In genomic region chr3:138768126-138768525, GRCh38 we compare ENCODE assay signal across 1 cellular context.
A peak's percentile ranks its signal among the peaks of the same experiment; 100 is the strongest.
TF ChIP-seq lines count a peak whose summit lies in the region.

No MANE protein-coding gene starts in this region.

TF ChIP-seq in K562, 482 proteins besides CTCF, POLR2A, EP300 and RAD21 (continued from another document):
- peak in 1 of 2 experiments; percentile 64; a peak in 1 of 4 replicates for TF ChIP-seq TEAD1 (CRISPR knock-in tag; IDR thresholded peaks at IDR 0.05)
- TF ChIP-seq ZNF707 (CRISPR knock-in tag; conservative IDR thresholded peaks at IDR 0.05) = no peak
- 0 out of 4 replicates have a peak, but pooled peaks of 1 of the 2 experiments have one; percentile 55 for TF ChIP-seq FOXA3 (CRISPR knock-in tag; conservative IDR thresholded peaks at IDR 0.05 in 1 of 2, IDR thresholded peaks at IDR 0.05 in 1 of 2)
- TF ChIP-seq, protein P1, sequence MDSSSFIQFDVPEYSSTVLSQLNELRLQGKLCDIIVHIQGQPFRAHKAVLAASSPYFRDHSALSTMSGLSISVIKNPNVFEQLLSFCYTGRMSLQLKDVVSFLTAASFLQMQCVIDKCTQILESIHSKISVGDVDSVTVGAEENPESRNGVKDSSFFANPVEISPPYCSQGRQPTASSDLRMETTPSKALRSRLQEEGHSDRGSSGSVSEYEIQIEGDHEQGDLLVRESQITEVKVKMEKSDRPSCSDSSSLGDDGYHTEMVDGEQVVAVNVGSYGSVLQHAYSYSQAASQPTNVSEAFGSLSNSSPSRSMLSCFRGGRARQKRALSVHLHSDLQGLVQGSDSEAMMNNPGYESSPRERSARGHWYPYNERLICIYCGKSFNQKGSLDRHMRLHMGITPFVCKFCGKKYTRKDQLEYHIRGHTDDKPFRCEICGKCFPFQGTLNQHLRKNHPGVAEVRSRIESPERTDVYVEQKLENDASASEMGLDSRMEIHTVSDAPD (CRISPR knock-in tag; IDR thresholded peaks at IDR 0.05) = no peak
- TF ChIP-seq, protein P2, sequence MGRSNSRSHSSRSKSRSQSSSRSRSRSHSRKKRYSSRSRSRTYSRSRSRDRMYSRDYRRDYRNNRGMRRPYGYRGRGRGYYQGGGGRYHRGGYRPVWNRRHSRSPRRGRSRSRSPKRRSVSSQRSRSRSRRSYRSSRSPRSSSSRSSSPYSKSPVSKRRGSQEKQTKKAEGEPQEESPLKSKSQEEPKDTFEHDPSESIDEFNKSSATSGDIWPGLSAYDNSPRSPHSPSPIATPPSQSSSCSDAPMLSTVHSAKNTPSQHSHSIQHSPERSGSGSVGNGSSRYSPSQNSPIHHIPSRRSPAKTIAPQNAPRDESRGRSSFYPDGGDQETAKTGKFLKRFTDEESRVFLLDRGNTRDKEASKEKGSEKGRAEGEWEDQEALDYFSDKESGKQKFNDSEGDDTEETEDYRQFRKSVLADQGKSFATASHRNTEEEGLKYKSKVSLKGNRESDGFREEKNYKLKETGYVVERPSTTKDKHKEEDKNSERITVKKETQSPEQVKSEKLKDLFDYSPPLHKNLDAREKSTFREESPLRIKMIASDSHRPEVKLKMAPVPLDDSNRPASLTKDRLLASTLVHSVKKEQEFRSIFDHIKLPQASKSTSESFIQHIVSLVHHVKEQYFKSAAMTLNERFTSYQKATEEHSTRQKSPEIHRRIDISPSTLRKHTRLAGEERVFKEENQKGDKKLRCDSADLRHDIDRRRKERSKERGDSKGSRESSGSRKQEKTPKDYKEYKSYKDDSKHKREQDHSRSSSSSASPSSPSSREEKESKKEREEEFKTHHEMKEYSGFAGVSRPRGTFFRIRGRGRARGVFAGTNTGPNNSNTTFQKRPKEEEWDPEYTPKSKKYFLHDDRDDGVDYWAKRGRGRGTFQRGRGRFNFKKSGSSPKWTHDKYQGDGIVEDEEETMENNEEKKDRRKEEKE (IDR thresholded peaks at IDR 0.05; ENCODE audit: borderline replicate concordance in 1 of 2, control insufficient read depth in 1 of 2, low read depth in 2 of 2, low read length in 1 of 2) = peak in 1 of 2 experiments; percentile 85; a peak in 1 of 4 replicates
- no peak for TF ChIP-seq ID3 (CRISPR knock-in tag; IDR thresholded peaks at IDR 0.05)
- TF ChIP-seq ID3 (tag; IDR thresholded peaks at IDR 0.05) = 0 out of 2 replicates have a peak, but pooled peaks have one; percentile 19
- peak in 1 of 2 experiments; percentile 30; a peak in 1 of 4 replicates for TF ChIP-seq ARNT (IDR thresholded peaks at IDR 0.05)
- TF ChIP-seq RNF219 (CRISPR knock-in tag; IDR thresholded peaks at IDR 0.05) = no peak
